In the genomic region with DNA sequence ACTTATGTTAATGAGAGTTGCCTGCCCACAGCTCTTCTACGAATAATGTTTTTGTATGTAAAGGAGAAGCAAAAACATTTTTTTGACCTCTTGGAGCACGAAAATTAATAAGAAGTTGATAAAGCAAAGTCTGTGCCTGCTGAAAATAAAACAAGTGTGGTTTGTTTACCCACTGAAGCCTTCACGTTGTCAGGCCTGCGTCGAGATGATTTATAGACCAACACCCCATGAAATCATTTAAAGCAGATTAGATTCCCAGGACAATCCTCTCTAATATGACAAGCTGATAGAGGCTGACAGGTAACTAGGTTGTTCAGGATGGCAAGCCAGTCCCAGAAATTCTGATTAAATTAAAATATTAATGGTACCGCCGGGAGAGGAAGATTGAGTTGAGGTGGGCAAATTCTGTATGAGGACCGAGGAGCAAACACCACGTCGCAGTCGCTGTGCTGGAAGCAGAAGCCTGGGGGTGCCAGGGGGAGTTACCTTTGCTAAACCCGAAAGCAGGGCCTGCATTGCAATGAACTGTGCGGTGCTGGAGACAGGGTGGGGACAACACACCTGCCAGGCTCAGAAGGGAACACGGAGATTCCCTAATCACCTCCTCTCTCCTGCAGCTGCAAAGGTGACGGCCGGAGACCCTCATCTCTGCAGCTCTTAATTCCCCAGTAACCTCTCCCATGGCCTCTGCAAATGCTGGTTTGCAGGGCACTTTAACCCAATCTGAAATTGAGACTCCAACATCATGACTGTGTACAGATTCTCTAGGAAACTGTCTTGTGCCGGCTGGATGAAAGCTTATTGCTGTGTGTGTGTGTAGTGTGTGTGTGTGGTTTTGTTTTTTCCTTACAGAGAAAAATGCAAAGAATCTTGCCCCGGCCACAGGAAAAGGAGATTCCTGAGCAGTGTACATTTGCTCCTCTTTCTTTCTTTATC, we compare ENCODE assay signal across 8 cellular contexts.
DNase-seq lines count a peak whose midpoint lies in the region; ATAC-seq and TF ChIP-seq lines count a peak whose summit lies in the region.
"Not testable (repeated sequence)": the region's sequence is repeated elsewhere in the genome, so short reads cannot be mapped to it uniquely, and the experiment has no call there.

No MANE protein-coding gene starts in this region.

- TF ChIP-seq POLR2A in sigmoid colon (IDR thresholded peaks at IDR 0.05), result not testable (repeated sequence)

- TF ChIP-seq CTCF in Panc1 (IDR thresholded peaks at IDR 0.05); foreskin keratinocyte (conservative IDR thresholded peaks at IDR 0.05); mucosa of descending colon (IDR thresholded peaks at IDR 0.05); sigmoid colon (IDR thresholded peaks at IDR 0.05); upper lobe of right lung (IDR thresholded peaks at IDR 0.05): not testable (repeated sequence)

- H3K27me3 ChIP-seq in Panc1 (ENCODE audit: control insufficient read depth, insufficient read depth, low read length); foreskin keratinocyte; upper lobe of right lung: not testable (repeated sequence)
- peaks cover 0 to 10% (median 0%) of the 10 kb centered on the region in 3 donors for H3K27me3 ChIP-seq in sigmoid colon

- not testable (repeated sequence) for H3K36me3 ChIP-seq in Panc1 (ENCODE audit: control insufficient read depth, insufficient read depth, low read length); mucosa of descending colon (ENCODE audit: low read depth); sigmoid colon; upper lobe of right lung

- TF ChIP-seq EP300 in sigmoid colon (IDR thresholded peaks at IDR 0.05), result not testable (repeated sequence)

- H3K4me3 ChIP-seq in Panc1 (ENCODE audit: low read depth in 2 of 2, low read length in 2 of 2); mucosa of descending colon; sigmoid colon; upper lobe of right lung: not testable (repeated sequence)

- CTCF ChIA-PET in Panc1 (lab: Charles Lee), result not testable (repeated sequence)

- in situ Hi-C loops in ACHN (cut with HindIII; ENCODE audit: low pct_ligation_motif_present, low pct_unique_long_range_greater_than_20kb, low sequenced_read_pairs); Panc1 (cut with HindIII; ENCODE audit: low pct_unique_long_range_greater_than_20kb, low sequenced_read_pairs): not testable (repeated sequence)

- not testable (repeated sequence) for H3K9me3 ChIP-seq in Panc1 (ENCODE audit: control insufficient read depth, insufficient read depth, low read depth, low read length); mucosa of descending colon; sigmoid colon; upper lobe of right lung

- intact Hi-C loops in Panc1 (cut with micrococcal nuclease; ENCODE audit: unreplicated experiment); mucosa of descending colon (cut with DNase I, micrococcal nuclease); sigmoid colon (cut with DNase I); upper lobe of right lung (cut with DNase I): not testable (repeated sequence)

- H3K27ac ChIP-seq in Panc1 (ENCODE audit: low read length); foreskin keratinocyte; sigmoid colon; upper lobe of right lung: not testable (repeated sequence)

- DNase-seq in ACHN (peak; percentile 0), iris pigment epithelial cell (ENCODE audit: low read depth) (peak; percentile 26), mucosa of descending colon (peak in 1 of 3 donors; percentile 5), sigmoid colon (peak; percentile 33), upper lobe of right lung (peak; percentile 57)
- not testable (repeated sequence) for DNase-seq in Panc1 (ENCODE audit: low read depth, low spot score); foreskin keratinocyte
- peak; percentile 54 for DNase-seq in activated effector memory CD4-positive, alpha-beta T cell treated with anti-CD3 and anti-CD28 coated beads, Interleukin-2, amount 50 U/mL, for 16 hours

- ATAC-seq in Panc1 (0 out of 2 replicates have a peak, but pooled peaks have one; percentile 53), foreskin keratinocyte (peak; percentile 19), mucosa of descending colon (peak; percentile 42), upper lobe of right lung (peak; percentile 58)

- WGBS in sigmoid colon, 2 donors, result 37 to 60% methylated on average over 13 of the region's 18 CpGs

- H3K4me1 ChIP-seq in Panc1 (ENCODE audit: control insufficient read depth, insufficient read depth, low read length); foreskin keratinocyte; mucosa of descending colon (ENCODE audit: low read depth); sigmoid colon; upper lobe of right lung: not testable (repeated sequence)

- BruUV-seq in Panc1 (replicated peaks; lab: Mats Ljungman, UMichigan), result not testable (repeated sequence)

- POLR2A ChIA-PET in Panc1 (lab: Charles Lee), result not testable (repeated sequence)
